In genomic region chr22:43867839-43868652, GRCh38 we compare ENCODE assay signal across 8 cellular contexts. TPM values are rescaled to one million over a fixed set of nuclear protein-coding genes. Genes with fewer than 3 reads are reported as not detected.
DNase-seq lines count a peak whose midpoint lies in the region; ATAC-seq and TF ChIP-seq lines count a peak whose summit lies in the region.

No MANE protein-coding gene starts in this region.

- H2BK5ac ChIP-seq in IMR-90 (ENCODE audit: low read depth, low read length, poor library complexity, severe bottlenecking), result no peak overlapping the region

- H4K8ac ChIP-seq in IMR-90 (ENCODE audit: low read depth in 2 of 2, low read length in 2 of 2), result no peak overlapping the region

- no peak overlapping the region for H3K18ac ChIP-seq in IMR-90 (ENCODE audit: low read depth, low read length)

- POLR2A ChIA-PET in IMR-90 (lab: Charles Lee; ENCODE audit: unreplicated experiment), result no interaction called here

- intact Hi-C loops in IMR-90 (cut with micrococcal nuclease) (no loop called here), stomach (cut with DNase I; ENCODE audit: low total_unique reads) (no loop called here)

- no peak for TF ChIP-seq POLR2A in IMR-90 (IDR thresholded peaks at IDR 0.05; ENCODE audit: low read depth, low read length)
- TF ChIP-seq POLR2A in stomach (IDR thresholded peaks at IDR 0.05), result no peak

- no peak overlapping the region for H2AK5ac ChIP-seq in IMR-90 (ENCODE audit: low read depth, low read length)

- H3K79me1 ChIP-seq in IMR-90 (ENCODE audit: low read depth in 1 of 2, low read length in 2 of 2), result no peaks in the 10 kb centered on the region

- H3K23ac ChIP-seq in IMR-90 (ENCODE audit: low read depth, low read length), result no peak overlapping the region

- no peak overlapping the region for H3K4me2 ChIP-seq in IMR-90 (ENCODE audit: low read depth, low read length)

- in situ Hi-C loops in IMR-90 (cut with MboI; ENCODE audit: low sequenced_read_pairs), result no loop called here

- H3K27me3 ChIP-seq in IMR-90 (ENCODE audit: control insufficient read depth, insufficient read depth, low read length) (peaks cover 3% of the 10 kb centered on the region), adipocyte (replicated peaks; ENCODE audit: control insufficient read depth, insufficient read depth, low read length) (peaks cover 25% of the 10 kb centered on the region), stomach (peaks cover 0 to 52% (median 26%) of the 10 kb centered on the region in 3 donors)

- ATAC-seq in IMR-90 (ENCODE audit: low read depth) (peak; percentile 99), GM18867 (IDR thresholded peaks at IDR 0.05; ENCODE audit: unreplicated experiment) (no peak)

- peak; percentile 31 for DNase-seq in CMK (ENCODE audit: low read depth)
- peak; percentile 73 for DNase-seq in IMR-90
- peak; percentile 84 for DNase-seq in adipocyte (ENCODE audit: low read depth)
- DNase-seq in iPS DF 19.7 (ENCODE audit: low read depth, low spot score), result peak; percentile 69
- peak; percentile 50 for DNase-seq in stomach
- DNase-seq in DMS153 treated with DMSO at 0.1 percent for 48 hours (lab: John Stamatoyannopoulos, UW; ENCODE audit: unreplicated experiment), result no peak
- no peak for DNase-seq in middle frontal gyrus (ENCODE audit: extremely low spot score, low spot score)

- H3K4me1 ChIP-seq in IMR-90 (ENCODE audit: control insufficient read depth, insufficient read depth, low read length) (no peaks in the 10 kb centered on the region), adipocyte (ENCODE audit: control insufficient read depth, insufficient read depth, low read length) (no peaks in the 10 kb centered on the region), stomach (no peaks in the 10 kb centered on the region)

- H4K91ac ChIP-seq in IMR-90 (ENCODE audit: insufficient read depth, low read depth, low read length), result no peak overlapping the region

- no peaks in the 10 kb centered on the region for H4K20me1 ChIP-seq in IMR-90 (ENCODE audit: insufficient read depth, low read length)

- no TSS peak for BruUV-seq in IMR-90 (replicated peaks; lab: Mats Ljungman, UMichigan)

- no CpG with 5 or more reads among the region's 11 CpGs for WGBS in IMR-90 (ENCODE audit: extremely low coverage in 2 of 2, insufficient read length in 1 of 2), 2 experiments
- WGBS in stomach, 5 donors, result 3 to 12% (median 11%) methylated on average over 11 of the region's 11 CpGs

- H2BK20ac ChIP-seq in IMR-90 (ENCODE audit: low read depth, low read length), result no peak overlapping the region

- dilution Hi-C loops in IMR-90 (cut with HindIII; ENCODE audit: low sequenced_read_pairs, unreplicated experiment), result no loop called here

- no peak overlapping the region for H2BK15ac ChIP-seq in IMR-90 (ENCODE audit: low read depth, low read length)

- H3K9me3 ChIP-seq in IMR-90 (ENCODE audit: control insufficient read depth, insufficient read depth, low read length) (no peaks in the 10 kb centered on the region), adipocyte (ENCODE audit: control insufficient read depth, low read length) (peaks cover 12% of the 10 kb centered on the region), stomach (peaks cover 0 to 13% (median 7%) of the 10 kb centered on the region in 4 donors)

- H3K4me3 ChIP-seq in IMR-90 (ENCODE audit: insufficient read depth, low read depth, low read length), result no peak overlapping the region
- no peak overlapping the region for H3K4me3 ChIP-seq in adipocyte (ENCODE audit: low read length)
- H3K4me3 ChIP-seq in stomach, result no peak overlapping the region

- H3K4ac ChIP-seq in IMR-90 (ENCODE audit: low read depth, low read length), result no peak overlapping the region

- H2AFZ ChIP-seq in IMR-90 (replicated peaks; ENCODE audit: low read length, poor library complexity), result no peak overlapping the region

- no peak overlapping the region for H3K9ac ChIP-seq in IMR-90 (ENCODE audit: low read depth, low read length)
- no peak overlapping the region for H3K9ac ChIP-seq in adipocyte (ENCODE audit: low read length)

- no peak overlapping the region for H2BK120ac ChIP-seq in IMR-90 (ENCODE audit: low read depth, low read length)

- H3K27ac ChIP-seq in IMR-90 (ENCODE audit: insufficient read depth, low read length), result no peak overlapping the region
- no peak overlapping the region for H3K27ac ChIP-seq in stomach

- no peaks in the 10 kb centered on the region for H3K9me1 ChIP-seq in IMR-90 (ENCODE audit: insufficient read depth, low read length)

- TF ChIP-seq EP300 in stomach (IDR thresholded peaks at IDR 0.05), result no peak

- H2AK9ac ChIP-seq in IMR-90 (replicated peaks; ENCODE audit: low read depth, low read length, poor library complexity), result no peak overlapping the region

- CTCF ChIA-PET in IMR-90 (lab: Yijun Ruan, JAX), result interaction anchor here (0.6 to 0.9 kb wide), 2 partner anchors 9 to 52 kb away, joined by 4 read pairs; no protein-coding TSS in a partner anchor

- H3K14ac ChIP-seq in IMR-90 (replicated peaks; ENCODE audit: low read depth, low read length), result no peak overlapping the region

- no peak overlapping the region for H4K5ac ChIP-seq in IMR-90 (ENCODE audit: low read depth, low read length)

- TF ChIP-seq CTCF in IMR-90 (conservative IDR thresholded peaks at IDR 0.05; ENCODE audit: low read depth, low read length), result no peak
- TF ChIP-seq CTCF in stomach (IDR thresholded peaks at IDR 0.05), result no peak

- H3K56ac ChIP-seq in IMR-90 (ENCODE audit: extremely low read depth, insufficient read depth, low read length), result no peak overlapping the region

- TF ChIP-seq RAD21 in IMR-90 (IDR thresholded peaks at IDR 0.05; ENCODE audit: low read length), result no peak

- H3K36me3 ChIP-seq in IMR-90 (ENCODE audit: control insufficient read depth, insufficient read depth, low read length) (no peaks in the 10 kb centered on the region), adipocyte (ENCODE audit: control insufficient read depth, insufficient read depth, low read length, severe bottlenecking) (no peaks in the 10 kb centered on the region), stomach (no peaks in the 10 kb centered on the region)

TF ChIP-seq in IMR-90, 13 proteins besides CTCF, POLR2A, EP300 and RAD21:
- no peak for TF ChIP-seq MXI1 (IDR thresholded peaks at IDR 0.05; ENCODE audit: borderline replicate concordance, low read depth, low read length)
- no peak for TF ChIP-seq FOS (IDR thresholded peaks at IDR 0.05; ENCODE audit: low read depth, low read length)
- peak; percentile 69 for TF ChIP-seq MAFK (IDR thresholded peaks at IDR 0.05; ENCODE audit: low read depth, low read length)
- no peak for TF ChIP-seq RFX5 (IDR thresholded peaks at IDR 0.05; ENCODE audit: low read depth, low read length)
- TF ChIP-seq RCOR1 (IDR thresholded peaks at IDR 0.05; ENCODE audit: insufficient replicate concordance, low read length), result peak; percentile 50
- no peak for TF ChIP-seq NFE2L2 (IDR thresholded peaks at IDR 0.05; ENCODE audit: low read depth, low read length)

RNA-seq across cellular contexts. Expression of gene SULT4A1, which starts 5.7 kb away (rescaled TPM):
- 1.1 TPM in 2 replicates for total RNA-seq in IMR-90 (2012; rRNA removed)
- polyA plus RNA-seq in IMR-90 (2012; rRNA removed), result 4.8 and 5.2 TPM in 2 replicates
- polyA plus RNA-seq in IMR-90 (2012; cell fraction: cytosol; rRNA removed), result 1.5 and 2.4 TPM in 2 replicates
- 41.6 and 44.7 TPM in 2 replicates for polyA plus RNA-seq in IMR-90 (2012; cell fraction: nucleus; rRNA removed; ENCODE audit: low replicate concordance)
- 1 to 10 TPM in 2 of 5 donors, not detected in 3; 1.0 to 2.2 TPM for total RNA-seq in stomach
- under 1 TPM in 2 of 3 donors, not detected in 1; 0.12 to 0.53 TPM for polyA plus RNA-seq in stomach

RNA-seq across cellular contexts. Expression of gene PNPLA5, which starts 23.8 kb away (rescaled TPM):
- total RNA-seq in IMR-90 (2012; rRNA removed) (0.18 TPM in 1 of 2 replicates, not detected in the other), stomach (not detected)
- polyA plus RNA-seq in IMR-90 (2012; rRNA removed) (0.13 and 0.44 TPM in 2 replicates), stomach (not detected)
- polyA plus RNA-seq in IMR-90 (2012; cell fraction: cytosol; rRNA removed), result 0.29 and 0.50 TPM in 2 replicates
- 0.65 TPM in 2 replicates for polyA plus RNA-seq in IMR-90 (2012; cell fraction: nucleus; rRNA removed; ENCODE audit: low replicate concordance)

RNA-seq across cellular contexts. Expression of gene PNPLA3, which starts 55.6 kb away (rescaled TPM):
- total RNA-seq in IMR-90 (2012; rRNA removed) (3.3 and 3.6 TPM in 2 replicates), stomach (under 1 TPM in 2 of 5 donors, not detected in 3; 0.58 to 0.73 TPM)
- polyA plus RNA-seq in IMR-90 (2012; rRNA removed) (7.5 and 8.4 TPM in 2 replicates), stomach (under 1 TPM in 2 of 3 donors, not detected in 1; 0.12 to 0.35 TPM)
- 3.1 and 4.0 TPM in 2 replicates for polyA plus RNA-seq in IMR-90 (2012; cell fraction: cytosol; rRNA removed)
- polyA plus RNA-seq in IMR-90 (2012; cell fraction: nucleus; rRNA removed; ENCODE audit: low replicate concordance), result 25.4 and 30.2 TPM in 2 replicates

RNA-seq across cellular contexts. Expression of gene EFCAB6, which starts 55.9 kb away (rescaled TPM):
- total RNA-seq in IMR-90 (2012; rRNA removed), result 1.1 TPM in 2 replicates
- 0.30 and 0.44 TPM in 2 replicates for polyA plus RNA-seq in IMR-90 (2012; rRNA removed)
- polyA plus RNA-seq in IMR-90 (2012; cell fraction: cytosol; rRNA removed), result 0.15 and 0.18 TPM in 2 replicates
- polyA plus RNA-seq in IMR-90 (2012; cell fraction: nucleus; rRNA removed; ENCODE audit: low replicate concordance), result 0.08 and 0.49 TPM in 2 replicates
- total RNA-seq in stomach, result 10 to 100 TPM in 1 of 5 donors, 1 to 10 TPM in 3, under 1 TPM in 1; 0.29 to 10.5 (median 6.2) TPM
- polyA plus RNA-seq in stomach, result 1 to 10 TPM in 2 of 3 donors, under 1 TPM in 1; 0.68 to 2.3 (median 1.7) TPM

Comparison
In these comparisons a context has a peak if more than half of its experiments do, and no peak if none do; other contexts are left out.
1. DNase-seq: peak in CMK (single experiment), IMR-90 (single experiment), adipocyte (single experiment), iPS DF 19.7 (single experiment) and stomach (single experiment); none in DMS153 treated with DMSO at 0.1 percent for 48 hours (single experiment) and middle frontal gyrus (single experiment).